In the genomic region with DNA sequence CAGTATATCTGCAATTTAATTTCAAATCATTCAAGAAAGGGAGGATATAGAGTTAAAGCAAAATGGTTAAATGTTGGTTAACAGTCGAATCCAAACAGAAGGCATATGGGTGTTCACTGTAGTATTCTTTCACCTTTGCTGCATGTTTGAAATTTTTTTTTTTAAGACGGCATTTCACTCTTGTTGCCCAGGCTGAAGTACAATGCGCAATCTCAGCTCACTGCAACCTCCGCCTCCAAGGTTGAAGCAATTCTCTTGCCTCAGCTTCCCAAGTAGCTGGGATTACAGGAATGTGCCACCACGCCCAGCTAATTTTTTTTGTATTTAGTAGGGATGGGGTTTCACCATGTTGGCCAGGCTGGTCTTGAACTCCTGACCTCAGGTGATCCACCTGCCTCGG, we compare ENCODE assay signal across 8 cellular contexts. TPM values are rescaled to one million over a fixed set of nuclear protein-coding genes. Genes with fewer than 3 reads are reported as not detected.
DNase-seq lines count a peak whose midpoint lies in the region; ATAC-seq and TF ChIP-seq lines count a peak whose summit lies in the region.
"Not testable (repeated sequence)": the region's sequence is repeated elsewhere in the genome, so short reads cannot be mapped to it uniquely, and the experiment has no call there.

No MANE protein-coding gene starts in this region.

- H3K27me3 Mint-ChIP-seq in CD4-positive, CD25-positive, alpha-beta regulatory T cell: peaks cover 14% of the 10 kb centered on the region
- H3K27me3 Mint-ChIP-seq in activated T-cell treated with anti-CD3 and anti-CD28 coated beads, Interleukin-2, amount 50 U/mL, for 4 hours (ENCODE audit: low read depth); endodermal cell (ENCODE audit: insufficient read depth); natural killer cell (ENCODE audit: low read depth in 2 of 2): not testable (repeated sequence)

- H3K4me3 Mint-ChIP-seq in CD4-positive, CD25-positive, alpha-beta regulatory T cell: peak overlapping the region; percentile 51 to 81 (median 64)
- peak overlapping the region; percentile 19 for H3K4me3 Mint-ChIP-seq in activated T-cell treated with anti-CD3 and anti-CD28 coated beads, Interleukin-2, amount 50 U/mL, for 4 hours
- not testable (repeated sequence) for H3K4me3 Mint-ChIP-seq in endodermal cell, natural killer cell
- H3K4me3 Mint-ChIP-seq in stimulated activated effector memory CD8-positive, alpha-beta T cell treated with anti-CD3 and anti-CD28 coated beads, Interleukin-12 subunit alpha, Interleukin-12 subunit beta, amount 100 ng/mL, for 72 hours: peak overlapping the region; percentile 99

- DNase-seq in CD4-positive, CD25-positive, alpha-beta regulatory T cell; activated T-cell treated with anti-CD3 and anti-CD28 coated beads, Interleukin-2, amount 50 U/mL, for 4 hours; endodermal cell; natural killer cell; stimulated activated effector memory CD8-positive, alpha-beta T cell treated with anti-CD3 and anti-CD28 coated beads, Interleukin-12 subunit alpha, Interleukin-12 subunit beta, amount 100 ng/mL, for 72 hours (ENCODE audit: low spot score in 2 of 2): not testable (repeated sequence)
- DNase-seq in amniotic epithelial cell (ENCODE audit: low read depth): peak; percentile 29

- TF ChIP-seq CTCF in DOHH2 (IDR thresholded peaks at IDR 0.05; ENCODE audit: low read depth, low read length, poor library complexity, severe bottlenecking); SU-DHL-6 (IDR thresholded peaks at IDR 0.05; ENCODE audit: insufficient read depth, low read length, poor library complexity, severe bottlenecking); endodermal cell (conservative IDR thresholded peaks at IDR 0.05); natural killer cell (IDR thresholded peaks at IDR 0.05): not testable (repeated sequence)

- H3K27ac Mint-ChIP-seq in CD4-positive, CD25-positive, alpha-beta regulatory T cell: peak overlapping the region in 1 of 3 donors; percentile 35
- H3K27ac Mint-ChIP-seq in endodermal cell: peak overlapping the region; percentile 66
- H3K27ac Mint-ChIP-seq in natural killer cell: peak overlapping the region; percentile 31 to 60
- peak overlapping the region; percentile 61 for H3K27ac Mint-ChIP-seq in stimulated activated effector memory CD8-positive, alpha-beta T cell treated with anti-CD3 and anti-CD28 coated beads, Interleukin-12 subunit alpha, Interleukin-12 subunit beta, amount 100 ng/mL, for 72 hours

- peaks cover 33 to 89% (median 62%) of the 10 kb centered on the region in 4 donors for H3K4me1 Mint-ChIP-seq in CD4-positive, CD25-positive, alpha-beta regulatory T cell
- peaks cover 67% of the 10 kb centered on the region for H3K4me1 Mint-ChIP-seq in activated T-cell treated with anti-CD3 and anti-CD28 coated beads, Interleukin-2, amount 50 U/mL, for 4 hours (ENCODE audit: low read depth)
- H3K4me1 Mint-ChIP-seq in endodermal cell (peaks cover 22% of the 10 kb centered on the region), natural killer cell (peaks cover 63 to 67% of the 10 kb centered on the region in 2 donors)
- H3K4me1 Mint-ChIP-seq in stimulated activated effector memory CD8-positive, alpha-beta T cell treated with anti-CD3 and anti-CD28 coated beads, Interleukin-12 subunit alpha, Interleukin-12 subunit beta, amount 100 ng/mL, for 72 hours: peaks cover 66% of the 10 kb centered on the region

- H3K4me2 ChIP-seq in DOHH2 (ENCODE audit: low read length): peak overlapping the region; percentile 36
- peak overlapping the region; percentile 61 for H3K4me2 ChIP-seq in SU-DHL-6 (ENCODE audit: low read depth, low read length, poor library complexity, severe bottlenecking)

- H3K4me1 ChIP-seq in CD4-positive, CD25-positive, alpha-beta regulatory T cell (ENCODE audit: control insufficient read depth, insufficient read depth, low read length, poor library complexity, severe bottlenecking): peaks cover 59% of the 10 kb centered on the region
- H3K4me1 ChIP-seq in DOHH2 (ENCODE audit: control insufficient read depth, low read length): peaks cover 72% of the 10 kb centered on the region
- not testable (repeated sequence) for H3K4me1 ChIP-seq in endodermal cell (ENCODE audit: control insufficient read depth, insufficient read depth, low read length)

- peak overlapping the region; percentile 21; the same call in 1 of the 2 replicates for H3K9ac ChIP-seq in SU-DHL-6 (ENCODE audit: low read length)
- H3K9ac ChIP-seq in endodermal cell (ENCODE audit: extremely low read depth, low read length, poor library complexity, severe bottlenecking): not testable (repeated sequence)

- peaks cover 98% of the 10 kb centered on the region for H3K79me2 ChIP-seq in DOHH2 (ENCODE audit: control insufficient read depth, low read length)
- peaks cover 89% of the 10 kb centered on the region for H3K79me2 ChIP-seq in SU-DHL-6 (ENCODE audit: insufficient read depth, low read length)

- H3K4me3 ChIP-seq in CD4-positive, CD25-positive, alpha-beta regulatory T cell (ENCODE audit: low read depth, low read length): peak overlapping the region; percentile 19
- H3K4me3 ChIP-seq in DOHH2 (ENCODE audit: low read length): peak overlapping the region; percentile 34
- H3K4me3 ChIP-seq in SU-DHL-6 (ENCODE audit: insufficient read depth, low read length, poor library complexity, severe bottlenecking): peak overlapping the region; percentile 35
- H3K4me3 ChIP-seq in endodermal cell (ENCODE audit: low read length): not testable (repeated sequence)

- peaks cover 15% of the 10 kb centered on the region for H3K36me3 Mint-ChIP-seq in CD4-positive, CD25-positive, alpha-beta regulatory T cell
- not testable (repeated sequence) for H3K36me3 Mint-ChIP-seq in activated T-cell treated with anti-CD3 and anti-CD28 coated beads, Interleukin-2, amount 50 U/mL, for 4 hours (ENCODE audit: insufficient read depth); natural killer cell
- H3K36me3 Mint-ChIP-seq in endodermal cell (ENCODE audit: low read depth): peaks cover 23% of the 10 kb centered on the region
- H3K36me3 Mint-ChIP-seq in stimulated activated effector memory CD8-positive, alpha-beta T cell treated with anti-CD3 and anti-CD28 coated beads, Interleukin-12 subunit alpha, Interleukin-12 subunit beta, amount 100 ng/mL, for 72 hours: peaks cover 78% of the 10 kb centered on the region

- not testable (repeated sequence) for H2AFZ ChIP-seq in SU-DHL-6 (ENCODE audit: low read depth, low read length, severe bottlenecking)

- not testable (repeated sequence) for ATAC-seq in CD4-positive, CD25-positive, alpha-beta regulatory T cell (ENCODE audit: low read depth in 2 of 2); activated T-cell treated with anti-CD3 and anti-CD28 coated beads, Interleukin-2, amount 50 U/mL, for 4 hours; natural killer cell; stimulated activated effector memory CD8-positive, alpha-beta T cell treated with anti-CD3 and anti-CD28 coated beads, Interleukin-12 subunit alpha, Interleukin-12 subunit beta, amount 100 ng/mL, for 72 hours

- 89 to 91% methylated on average over 4 to 6 of the region's 6 CpGs for WGBS in endodermal cell (ENCODE audit: insufficient coverage in 1 of 2, insufficient read length in 1 of 2), 2 experiments

- H3K9me2 ChIP-seq in DOHH2 (replicated peaks; ENCODE audit: control insufficient read depth, low read length); SU-DHL-6 (replicated peaks; ENCODE audit: insufficient read depth, low read length): not testable (repeated sequence)

- not testable (repeated sequence) for H3F3A ChIP-seq in DOHH2 (ENCODE audit: control insufficient read depth, insufficient read depth)
- peaks cover 22% of the 10 kb centered on the region; the same call in 1 of the 2 replicates for H3F3A ChIP-seq in SU-DHL-6 (ENCODE audit: insufficient read depth)

- H3K27ac ChIP-seq in CD4-positive, CD25-positive, alpha-beta regulatory T cell (ENCODE audit: insufficient read depth, low read length, poor library complexity, severe bottlenecking); DOHH2 (ENCODE audit: low read depth, low read length); endodermal cell (ENCODE audit: low read depth, low read length): not testable (repeated sequence)
- H3K27ac ChIP-seq in SU-DHL-6 (ENCODE audit: low read depth, low read length): peak overlapping the region; percentile 61; the same call in 1 of the 2 replicates

- intact Hi-C loops in natural killer cell (cut with micrococcal nuclease): not testable (repeated sequence)

- not testable (repeated sequence) for H3K36me3 ChIP-seq in CD4-positive, CD25-positive, alpha-beta regulatory T cell (ENCODE audit: control insufficient read depth, insufficient read depth, low read length); SU-DHL-6 (ENCODE audit: low read length)
- H3K36me3 ChIP-seq in DOHH2 (ENCODE audit: control insufficient read depth, low read length) (peaks cover 66% of the 10 kb centered on the region), endodermal cell (ENCODE audit: control insufficient read depth, insufficient read depth, low read length) (peaks cover 15% of the 10 kb centered on the region)

- H3K27me3 ChIP-seq in CD4-positive, CD25-positive, alpha-beta regulatory T cell (ENCODE audit: control insufficient read depth, insufficient read depth, low read length); DOHH2 (ENCODE audit: control insufficient read depth, low read length); SU-DHL-6 (ENCODE audit: low read length); endodermal cell (ENCODE audit: control insufficient read depth, insufficient read depth, low read length, poor library complexity, severe bottlenecking): not testable (repeated sequence)

- H4K20me1 ChIP-seq in DOHH2 (ENCODE audit: control insufficient read depth, insufficient read depth, low read depth, low read length) (peaks cover 43% of the 10 kb centered on the region; the same call in 1 of the 2 replicates), SU-DHL-6 (ENCODE audit: low read depth, low read length) (peaks cover 38% of the 10 kb centered on the region)

- H3K9me3 Mint-ChIP-seq in CD4-positive, CD25-positive, alpha-beta regulatory T cell; activated T-cell treated with anti-CD3 and anti-CD28 coated beads, Interleukin-2, amount 50 U/mL, for 4 hours; endodermal cell; natural killer cell; stimulated activated effector memory CD8-positive, alpha-beta T cell treated with anti-CD3 and anti-CD28 coated beads, Interleukin-12 subunit alpha, Interleukin-12 subunit beta, amount 100 ng/mL, for 72 hours: not testable (repeated sequence)

- H3K9me3 ChIP-seq in CD4-positive, CD25-positive, alpha-beta regulatory T cell (ENCODE audit: control insufficient read depth in 2 of 2, low read length in 2 of 2); DOHH2 (ENCODE audit: control insufficient read depth, insufficient read depth, low read length); SU-DHL-6 (ENCODE audit: insufficient read depth, low read length); endodermal cell (ENCODE audit: control insufficient read depth, low read length): not testable (repeated sequence)

RNA-seq across cellular contexts. Expression of a gene that starts 4.1 kb away (rescaled TPM):
- 71.4 TPM for total RNA-seq in CD4-positive, CD25-positive, alpha-beta regulatory T cell
- 10 to 100 TPM; 31.5 to 42.5 (median 34.0) TPM for polyA plus RNA-seq in CD4-positive, CD25-positive, alpha-beta regulatory T cell
- 10 to 100 TPM; 71.8 to 79.9 (median 72.8) TPM for total RNA-seq in activated T-cell treated with anti-CD3 and anti-CD28 coated beads, Interleukin-2, amount 50 U/mL, for 4 hours
- total RNA-seq in endodermal cell (10 to 100 TPM; 76.3 to 82.5 TPM), natural killer cell (10 to 100 TPM; 55.2 to 78.4 (median 55.3) TPM)
- polyA plus RNA-seq in endodermal cell (2013, experiment 1 of 2): 38.9 TPM
- 39.7 TPM for polyA plus RNA-seq in endodermal cell (2013, experiment 2 of 2)

RNA-seq across cellular contexts. Expression of a gene that starts 51.1 kb away (rescaled TPM):
- total RNA-seq in CD4-positive, CD25-positive, alpha-beta regulatory T cell: 25.3 TPM
- 10 to 100 TPM; 31.8 to 44.1 (median 36.0) TPM for polyA plus RNA-seq in CD4-positive, CD25-positive, alpha-beta regulatory T cell
- 10 to 100 TPM; 91.6 to 96.0 (median 93.6) TPM for total RNA-seq in activated T-cell treated with anti-CD3 and anti-CD28 coated beads, Interleukin-2, amount 50 U/mL, for 4 hours
- total RNA-seq in endodermal cell (10 to 100 TPM; 56.1 to 70.4 TPM), natural killer cell (10 to 100 TPM; 25.4 to 30.7 (median 29.8) TPM)
- 53.0 TPM for polyA plus RNA-seq in endodermal cell (2013, experiment 1 of 2)
- 55.3 TPM for polyA plus RNA-seq in endodermal cell (2013, experiment 2 of 2)
